In the genomic region with DNA sequence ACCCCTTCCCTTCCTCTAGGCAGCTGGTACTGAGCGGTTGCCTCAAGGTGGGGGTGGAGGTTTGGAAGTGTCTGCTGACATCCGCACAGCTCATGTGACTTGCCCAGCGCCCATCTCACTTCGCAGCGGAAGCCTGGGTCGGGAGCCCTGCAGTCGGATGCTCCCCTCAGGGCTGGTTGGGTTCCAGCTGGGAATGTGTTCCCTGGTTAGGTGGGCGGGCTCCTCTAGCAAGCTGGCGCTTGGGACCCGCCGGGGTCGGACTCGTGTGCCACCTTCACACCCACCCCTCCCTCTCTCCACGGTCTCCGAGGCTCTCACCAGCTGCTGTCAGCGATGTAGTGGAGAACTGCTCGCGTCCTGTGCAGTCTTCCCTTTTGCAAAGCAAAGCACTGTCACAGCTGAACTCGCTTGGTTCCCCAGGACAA, we compare ENCODE assay signal across 8 cellular contexts. TPM values are rescaled to one million over a fixed set of nuclear protein-coding genes. Genes with fewer than 3 reads are reported as not detected.
DNase-seq lines count a peak whose midpoint lies in the region; ATAC-seq and TF ChIP-seq lines count a peak whose summit lies in the region.

No MANE protein-coding gene starts in this region.

- in situ Hi-C loops in G401 (cut with HindIII; ENCODE audit: low sequenced_read_pairs) = no loop called here

- H3K9ac ChIP-seq in OCI-LY1 (ENCODE audit: low read length) = no peak overlapping the region

- H3K9me2 ChIP-seq in OCI-LY1 (ENCODE audit: low read depth, low read length) = no peaks in the 10 kb centered on the region

- intact Hi-C loops in dorsolateral prefrontal cortex (cut with DNase I) = no loop called here

- DNase-seq in G401 (ENCODE audit: low spot score) (peak; percentile 58), dorsolateral prefrontal cortex (peak in 9 of 10 donors; percentile 37 to 87 (median 76)), osteoblast (ENCODE audit: insufficient read length, low spot score, missing footprints) (no peak), D341Med (ENCODE audit: low spot score) (no peak)

- H3K36me3 ChIP-seq in OCI-LY1 (ENCODE audit: insufficient read depth, low read length) = peaks cover 11% of the 10 kb centered on the region
- H3K36me3 ChIP-seq in osteoblast (ENCODE audit: insufficient read depth, low read length) = no peaks in the 10 kb centered on the region

- peaks cover 59% of the 10 kb centered on the region for H3K4me1 ChIP-seq in OCI-LY1 (ENCODE audit: insufficient read depth, low read length, severe bottlenecking)
- H3K4me1 ChIP-seq in osteoblast (ENCODE audit: insufficient read depth, low read length) = peaks cover 26% of the 10 kb centered on the region

- H4K20me1 ChIP-seq in OCI-LY1 (ENCODE audit: insufficient read depth, low read length) (no peaks in the 10 kb centered on the region), osteoblast (ENCODE audit: insufficient read depth, low read length) (peaks cover 78% of the 10 kb centered on the region)

- ATAC-seq in HG03432 (IDR thresholded peaks at IDR 0.05; ENCODE audit: unreplicated experiment) (no peak), HG02852 (IDR thresholded peaks at IDR 0.05; ENCODE audit: unreplicated experiment) (no peak), HG03469 (IDR thresholded peaks at IDR 0.05; ENCODE audit: unreplicated experiment) (no peak)

- H3F3A ChIP-seq in OCI-LY1 (ENCODE audit: insufficient read depth, low read length) = no peaks in the 10 kb centered on the region

- H3K9me3 ChIP-seq in OCI-LY1 (ENCODE audit: low read length) = no peaks in the 10 kb centered on the region
- no peaks in the 10 kb centered on the region for H3K9me3 ChIP-seq in osteoblast (ENCODE audit: low read depth, low read length)

- H3K4me2 ChIP-seq in OCI-LY1 (ENCODE audit: low read length) (peak overlapping the region; percentile 64), osteoblast (ENCODE audit: insufficient read depth, low read length) (peak overlapping the region; percentile 39)

- TF ChIP-seq CTCF in OCI-LY1 (IDR thresholded peaks at IDR 0.05; ENCODE audit: low read length) = no peak
- peak in 2 of 56 donors; percentile 13 to 15 for TF ChIP-seq CTCF in dorsolateral prefrontal cortex (IDR thresholded peaks at IDR 0.05 in 54 of 56, conservative IDR thresholded peaks at IDR 0.05 in 2 of 56; ENCODE audit: low read depth in 1 of 56, partially characterized antibody in 56 of 56)
- no peak for TF ChIP-seq CTCF in osteoblast (IDR thresholded peaks at IDR 0.05; ENCODE audit: extremely low read depth, low read depth, low read length)

- H3K4me3 ChIP-seq in OCI-LY1 (ENCODE audit: low read depth, low read length, poor library complexity, severe bottlenecking) (peak overlapping the region; percentile 44), dorsolateral prefrontal cortex (peak overlapping the region in 45 of 59 donors; percentile 11 to 51 (median 28)), osteoblast (ENCODE audit: insufficient read depth, low read length) (peak overlapping the region; percentile 42)

- H3K27me3 ChIP-seq in OCI-LY1 (ENCODE audit: insufficient read depth, low read length) = no peaks in the 10 kb centered on the region
- H3K27me3 ChIP-seq in dorsolateral prefrontal cortex = no peaks in the 10 kb centered on the region
- no peaks in the 10 kb centered on the region for H3K27me3 ChIP-seq in osteoblast (ENCODE audit: insufficient read depth, low read length)

- H2AFZ ChIP-seq in OCI-LY1 (ENCODE audit: low read length) (no peak overlapping the region), osteoblast (ENCODE audit: low read length) (no peak overlapping the region)

- H3K79me2 ChIP-seq in OCI-LY1 (ENCODE audit: insufficient read depth, low read length) (peaks cover 11% of the 10 kb centered on the region; the same call in 1 of the 2 replicates), osteoblast (ENCODE audit: insufficient read depth, low read length) (peaks cover 97% of the 10 kb centered on the region)

- H3K27ac ChIP-seq in OCI-LY1 (ENCODE audit: low read depth, low read length, poor library complexity, severe bottlenecking) = peak overlapping the region; percentile 71
- peak overlapping the region in 54 of 59 donors; percentile 11 to 92 (median 68) for H3K27ac ChIP-seq in dorsolateral prefrontal cortex
- H3K27ac ChIP-seq in osteoblast (ENCODE audit: low read depth, low read length) = no peak overlapping the region

RNA-seq across cellular contexts. Expression of a gene that starts 10.2 kb away (rescaled TPM):
- total RNA-seq in G401 (2014; rRNA removed; shearing (Covaris generic)) = 28.6 and 42.6 TPM in 2 replicates
- total RNA-seq in dorsolateral prefrontal cortex = 10 to 100 TPM; 33.6 to 77.3 (median 54.0) TPM
- total RNA-seq in osteoblast = 43.9 and 53.6 TPM in 2 replicates

RNA-seq across cellular contexts. Expression of a gene that starts 24.2 kb away (rescaled TPM):
- 93.1 and 100 TPM in 2 replicates for total RNA-seq in G401 (2014; rRNA removed; shearing (Covaris generic))
- total RNA-seq in dorsolateral prefrontal cortex (10 to 100 TPM in 115 of 120 experiments, 1 to 10 TPM in 5; 5.0 to 26.4 (median 16.3) TPM), osteoblast (8.3 and 14.8 TPM in 2 replicates)

RNA-seq across cellular contexts. Expression of a gene that starts 26.9 kb away (rescaled TPM):
- not detected in 2 replicates for total RNA-seq in G401 (2014; rRNA removed; shearing (Covaris generic))
- total RNA-seq in dorsolateral prefrontal cortex = 1 to 10 TPM in 79 of 120 experiments, under 1 TPM in 41; 0.36 to 3.5 (median 1.3) TPM
- under 0.01 TPM in 1 of 2 replicates, not detected in the other for total RNA-seq in osteoblast

RNA-seq across cellular contexts. Expression of a gene that starts 57.6 kb away (rescaled TPM):
- total RNA-seq in G401 (2014; rRNA removed; shearing (Covaris generic)) = 0.31 TPM in 1 of 2 replicates, not detected in the other
- total RNA-seq in dorsolateral prefrontal cortex (1 to 10 TPM in 26 of 120 experiments, under 1 TPM in 94; 0.22 to 2.5 (median 0.70) TPM), osteoblast (0.29 TPM in 1 of 2 replicates, not detected in the other)

Comparison
In these comparisons a context has a peak if more than half of its experiments do, and no peak if none do; other contexts are left out.
1. DNase-seq: peak in G401 (single experiment) and dorsolateral prefrontal cortex (9 of 10); none in osteoblast (single experiment) and D341Med (single experiment).
2. Peak in every context shown above with its lines, with median percentiles within 50 percentile points of each other: H3K4me3 ChIP-seq.